In the genomic region with DNA sequence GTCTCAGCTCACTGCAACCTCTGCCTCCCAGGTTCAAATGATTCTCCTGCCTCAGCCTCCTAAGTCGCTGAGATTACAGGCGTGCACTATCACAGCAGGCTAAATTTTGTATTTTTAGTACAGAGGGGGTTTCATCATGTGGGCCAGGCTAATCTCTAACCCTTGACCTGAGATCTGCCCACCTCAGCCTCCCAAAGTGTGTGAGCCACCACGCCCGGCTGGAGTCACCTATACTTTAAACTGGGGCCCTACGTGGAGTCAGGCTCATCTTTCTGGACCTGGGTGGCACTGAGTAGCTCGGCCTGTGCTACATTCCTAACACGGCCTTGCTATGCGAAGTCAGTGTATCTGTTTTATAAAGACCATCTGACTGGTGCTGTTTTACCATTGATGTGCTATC, we compare ENCODE assay signal across 18 cellular contexts. TPM values are rescaled to one million over a fixed set of nuclear protein-coding genes. Genes with fewer than 3 reads are reported as not detected.
A peak's percentile ranks its signal among the peaks of the same experiment; 100 is the strongest.
DNase-seq lines count a peak whose midpoint lies in the region; ATAC-seq, FAIRE-seq and TF ChIP-seq lines count a peak whose summit lies in the region.
"Had no signal": no experiment of that assay in that cellular context is flagged by ENCODE, and none has a peak within 500 bp of the region (broad histone marks: within the 10 kb centered on the region; RNA-seq: fewer than 3 reads in every experiment).

No MANE protein-coding gene starts in this region.

- no peak overlapping the region for H2BK120ac ChIP-seq in H1 (replicated peaks; ENCODE audit: low read depth, low read length)

- H2BK12ac ChIP-seq in H1 (ENCODE audit: low read depth, low read length), result no peak overlapping the region

- no peaks in the 10 kb centered on the region for H3K27me3 ChIP-seq in H1 (replicated peaks in 1 of 4; ENCODE audit: control insufficient read depth in 3 of 4, extremely low read depth in 1 of 4, insufficient read depth in 3 of 4, low read length in 3 of 4)

- no peaks in the 10 kb centered on the region for H3K23me2 ChIP-seq in H1 (ENCODE audit: low read depth, low read length)

- H3K79me2 ChIP-seq in H1 (ENCODE audit: control insufficient read depth in 1 of 2, insufficient read depth in 2 of 2, low read length in 2 of 2), result no peaks in the 10 kb centered on the region

- H3K4me3 ChIP-seq in H1 (ENCODE audit: extremely low read depth in 1 of 4, insufficient read depth in 2 of 4, low read depth in 3 of 4, low read length in 4 of 4), result no peak overlapping the region
- H3K4me3 ChIP-seq: GM23338 had no signal

- no peak for TF ChIP-seq POLR2A in H1 (IDR thresholded peaks at IDR 0.05; ENCODE audit: control extremely low read depth in 1 of 2, low read depth in 2 of 2, low read length in 2 of 2)

- POLR2A ChIA-PET in activated CD8-positive, alpha-beta T cell treated with anti-CD3 and anti-CD28 coated beads for 36 hours (lab: Charles Lee), result interaction anchor here (0.7 to 6.9 kb wide), 9 partner anchors 10 to 1047 kb away, joined by 3 to 46 read pairs (median 4); no protein-coding TSS in a partner anchor
- POLR2A ChIA-PET in activated CD8-positive, alpha-beta T cell treated with anti-CD3 and anti-CD28 coated beads, Interleukin-2, amount 10 ng/mL, durations not matched to agents 7 days and 5 days (lab: Charles Lee), result interaction anchor here (1.0 to 1.2 kb wide), 2 partner anchors 8 to 11 kb away, joined by 4 to 6 read pairs; no protein-coding TSS in a partner anchor
- POLR2A ChIA-PET in H1 (lab: Charles Lee; ENCODE audit: partially characterized antibody), result no interaction called here

- H4K5ac ChIP-seq in H1 (ENCODE audit: insufficient read length, low read depth, low read length), result no peak overlapping the region

- H3K79me1 ChIP-seq in H1 (ENCODE audit: low read depth, low read length), result no peaks in the 10 kb centered on the region

- DNase-seq in activated CD8-positive, alpha-beta T cell treated with anti-CD3 and anti-CD28 coated beads for 36 hours, result no peak
- DNase-seq in activated CD8-positive, alpha-beta T cell treated with anti-CD3 and anti-CD28 coated beads, Interleukin-2, amount 10 ng/mL, durations not matched to agents 7 days and 5 days, result no peak
- no peak for DNase-seq in stimulated activated naive CD8-positive, alpha-beta T cell treated with anti-CD3 and anti-CD28 coated beads, Interleukin-15, amount 100 ng/mL, for 72 hours
- no peak for DNase-seq in stimulated activated naive CD8-positive, alpha-beta T cell treated with anti-CD3 and anti-CD28 coated beads, Interleukin-15, Interleukin-2, amounts not matched to agents 100 U/mL and 50 U/mL, for 24 hours
- DNase-seq in H1 (ENCODE audit: low read depth in 1 of 2, low spot score in 2 of 2) (no peak), NCI-H1436 (lab: John Stamatoyannopoulos, UW) (no peak)
- DNase-seq: C1 segment of cervical spinal cord; CD4-positive, alpha-beta T cell; DMS153; DMS79 treated with DMSO at 0.1 percent for 48 hours; H9 had no signal

- no peak overlapping the region for H3K23ac ChIP-seq in H1 (ENCODE audit: insufficient read length)

- H3K4me1 Mint-ChIP-seq in activated CD8-positive, alpha-beta T cell treated with anti-CD3 and anti-CD28 coated beads for 36 hours (ENCODE audit: low read depth), result peaks cover 49% of the 10 kb centered on the region
- H3K4me1 Mint-ChIP-seq in activated CD8-positive, alpha-beta T cell treated with anti-CD3 and anti-CD28 coated beads, Interleukin-2, amount 10 ng/mL, durations not matched to agents 7 days and 5 days (ENCODE audit: low read depth), result peaks cover 31% of the 10 kb centered on the region
- H3K4me1 Mint-ChIP-seq in stimulated activated naive CD8-positive, alpha-beta T cell treated with anti-CD3 and anti-CD28 coated beads, Interleukin-15, amount 100 ng/mL, for 72 hours, result peaks cover 46% of the 10 kb centered on the region
- H3K4me1 Mint-ChIP-seq: B cell, GM23338, H9 had no signal

- no peak overlapping the region for H2BK5ac ChIP-seq in H1 (ENCODE audit: low read depth, low read length)

- CTCF ChIA-PET in activated CD8-positive, alpha-beta T cell treated with anti-CD3 and anti-CD28 coated beads for 36 hours (lab: Charles Lee), result interaction anchor here (0.8 to 2.0 kb wide), 8 partner anchors 8 to 31 kb away, joined by 3 to 8 read pairs (median 4); no protein-coding TSS in a partner anchor
- CTCF ChIA-PET in activated CD8-positive, alpha-beta T cell treated with anti-CD3 and anti-CD28 coated beads, Interleukin-2, amount 10 ng/mL, durations not matched to agents 7 days and 5 days (lab: Charles Lee), result interaction anchor here (0.8 to 6.0 kb wide), 8 partner anchors 8 to 29 kb away, joined by 3 to 33 read pairs (median 6); no protein-coding TSS in a partner anchor
- CTCF ChIA-PET in H1 (lab: Charles Lee; ENCODE audit: partially characterized antibody), result interaction anchor here (0.7 to 4.4 kb wide), 5 partner anchors 10 to 29 kb away, joined by 3 to 18 read pairs (median 4); no protein-coding TSS in a partner anchor

- no peak overlapping the region for H2BK15ac ChIP-seq in H1 (ENCODE audit: low read length)

- TF ChIP-seq EP300 in H1 (IDR thresholded peaks at IDR 0.05; ENCODE audit: borderline replicate concordance in 1 of 2, low read depth in 2 of 2, low read length in 2 of 2), result no peak

- no peak overlapping the region for H2AFZ ChIP-seq in H1 (ENCODE audit: low read length)
- H2AFZ ChIP-seq: GM23338 had no signal

- H3K18ac ChIP-seq in H1 (ENCODE audit: extremely low read depth, low read length), result no peak overlapping the region

- no peak overlapping the region for H3K4ac ChIP-seq in H1 (replicated peaks; ENCODE audit: insufficient read length, low read depth, low read length)

- H3K14ac ChIP-seq in H1 (ENCODE audit: insufficient read length), result no peak overlapping the region

- no peak overlapping the region for H3K4me2 ChIP-seq in H1 (ENCODE audit: insufficient read depth in 1 of 2, low read depth in 2 of 2, low read length in 2 of 2)
- H3K4me2 ChIP-seq: GM23338 had no signal

- peaks cover 79% of the 10 kb centered on the region for H3K36me3 Mint-ChIP-seq in activated CD8-positive, alpha-beta T cell treated with anti-CD3 and anti-CD28 coated beads for 36 hours (ENCODE audit: low read depth)
- peaks cover 76% of the 10 kb centered on the region for H3K36me3 Mint-ChIP-seq in activated CD8-positive, alpha-beta T cell treated with anti-CD3 and anti-CD28 coated beads, Interleukin-2, amount 10 ng/mL, durations not matched to agents 7 days and 5 days (ENCODE audit: low read depth)

- FAIRE-seq in H1 (lab: Jason Lieb, UNC), result no peak
- FAIRE-seq: D721Med had no signal

- no peak overlapping the region for H2AK5ac ChIP-seq in H1 (ENCODE audit: low read depth, low read length)

- no peaks in the 10 kb centered on the region for H3K4me1 ChIP-seq in H1 (replicated peaks in 1 of 4; ENCODE audit: control insufficient read depth in 3 of 4, insufficient read depth in 4 of 4, low read length in 3 of 4)

- H4K8ac ChIP-seq in H1 (ENCODE audit: extremely low read depth, insufficient read depth, low read length), result 0 out of 2 replicates have a peak overlapping the region, but pooled peaks have one; percentile 7

- H3K27me3 Mint-ChIP-seq in activated CD8-positive, alpha-beta T cell treated with anti-CD3 and anti-CD28 coated beads for 36 hours, result no peaks in the 10 kb centered on the region
- no peaks in the 10 kb centered on the region for H3K27me3 Mint-ChIP-seq in activated CD8-positive, alpha-beta T cell treated with anti-CD3 and anti-CD28 coated beads, Interleukin-2, amount 10 ng/mL, durations not matched to agents 7 days and 5 days (ENCODE audit: low read depth)
- H3K27me3 Mint-ChIP-seq in stimulated activated naive CD8-positive, alpha-beta T cell treated with anti-CD3 and anti-CD28 coated beads, Interleukin-15, amount 100 ng/mL, for 72 hours, result no peaks in the 10 kb centered on the region
- H3K27me3 Mint-ChIP-seq: B cell; CD4-positive, alpha-beta T cell had no signal

- TF ChIP-seq CTCF in activated CD8-positive, alpha-beta T cell treated with anti-CD3 and anti-CD28 coated beads for 36 hours (IDR thresholded peaks at IDR 0.05), result no peak
- no peak for TF ChIP-seq CTCF in H1 (IDR thresholded peaks at IDR 0.05; ENCODE audit: control extremely low read depth in 1 of 3, insufficient read depth in 1 of 3, low read depth in 1 of 3, low read length in 3 of 3)

- intact Hi-C loops in activated CD8-positive, alpha-beta T cell treated with anti-CD3 and anti-CD28 coated beads for 36 hours (cut with micrococcal nuclease), result no loop called here

- no peaks in the 10 kb centered on the region for H4K20me1 ChIP-seq in H1 (replicated peaks in 1 of 2; ENCODE audit: control insufficient read depth in 1 of 2, insufficient read depth in 2 of 2, low read length in 2 of 2)

- H2BK20ac ChIP-seq in H1 (ENCODE audit: low read length), result no peak overlapping the region

- H3K9me3 Mint-ChIP-seq in activated CD8-positive, alpha-beta T cell treated with anti-CD3 and anti-CD28 coated beads for 36 hours, result peaks cover 10% of the 10 kb centered on the region
- H3K9me3 Mint-ChIP-seq in activated CD8-positive, alpha-beta T cell treated with anti-CD3 and anti-CD28 coated beads, Interleukin-2, amount 10 ng/mL, durations not matched to agents 7 days and 5 days (ENCODE audit: insufficient read depth), result peaks cover 13% of the 10 kb centered on the region
- peaks cover 5 to 8% of the 10 kb centered on the region in 2 donors for H3K9me3 Mint-ChIP-seq in stimulated activated naive CD8-positive, alpha-beta T cell treated with anti-CD3 and anti-CD28 coated beads, Interleukin-15, amount 100 ng/mL, for 72 hours
- H3K9me3 Mint-ChIP-seq: CD4-positive, alpha-beta T cell; GM23338; H9 had no signal

- WGBS in H1 (ENCODE audit: extremely low coverage in 1 of 2, insufficient coverage in 1 of 2, insufficient read length in 1 of 2, insufficient replicate concordance in 2 of 2, low coverage in 1 of 2, low lambda C conversion rate in 2 of 2, missing lambda C conversion rate in 1 of 2), 2 experiments, result 93% methylated on average over 8 of the region's 8 CpGs; no CpG with 5 or more reads in 1 of the 2 experiments

- H3K27ac Mint-ChIP-seq in activated CD8-positive, alpha-beta T cell treated with anti-CD3 and anti-CD28 coated beads for 36 hours, result peak overlapping the region; percentile 76
- H3K27ac Mint-ChIP-seq in activated CD8-positive, alpha-beta T cell treated with anti-CD3 and anti-CD28 coated beads, Interleukin-2, amount 10 ng/mL, durations not matched to agents 7 days and 5 days, result no peak overlapping the region
- H3K27ac Mint-ChIP-seq in stimulated activated naive CD8-positive, alpha-beta T cell treated with anti-CD3 and anti-CD28 coated beads, Interleukin-15, amount 100 ng/mL, for 72 hours, result no peak overlapping the region
- H3K27ac Mint-ChIP-seq: B cell, GM23338, H9 had no signal

- ATAC-seq in activated CD8-positive, alpha-beta T cell treated with anti-CD3 and anti-CD28 coated beads for 36 hours, result no peak
- ATAC-seq in activated CD8-positive, alpha-beta T cell treated with anti-CD3 and anti-CD28 coated beads, Interleukin-2, amount 10 ng/mL, durations not matched to agents 7 days and 5 days, result no peak
- no peak for ATAC-seq in stimulated activated naive CD8-positive, alpha-beta T cell treated with anti-CD3 and anti-CD28 coated beads, Interleukin-15, amount 100 ng/mL, for 72 hours
- no peak for ATAC-seq in stimulated activated naive CD8-positive, alpha-beta T cell treated with anti-CD3 and anti-CD28 coated beads, Interleukin-15, Interleukin-2, amounts not matched to agents 100 U/mL and 50 U/mL, for 24 hours
- ATAC-seq in HG02763 (IDR thresholded peaks at IDR 0.05; ENCODE audit: unreplicated experiment) (no peak), GM21619 (IDR thresholded peaks at IDR 0.05; ENCODE audit: unreplicated experiment) (no peak)
- ATAC-seq: GM23338 had no signal

- no peak for TF ChIP-seq RAD21 in H1 (IDR thresholded peaks at IDR 0.05 in 1 of 2, conservative IDR thresholded peaks at IDR 0.05 in 1 of 2; ENCODE audit: low read depth in 2 of 2, low read length in 2 of 2)

- no peaks in the 10 kb centered on the region for H3K9me3 ChIP-seq in H1 (ENCODE audit: insufficient read depth in 2 of 2, low read depth in 1 of 2, low read length in 1 of 2)

- H3K36me3 ChIP-seq in H1 (ENCODE audit: control insufficient read depth in 2 of 4, insufficient read depth in 4 of 4, low read length in 3 of 4), result peaks cover 0 to 4% (median 0%) of the 10 kb centered on the region in 4 experiments; a peak in 3 of 8 replicates

- no peak overlapping the region for H3K27ac ChIP-seq in H1 (ENCODE audit: low read depth, low read length)

- no peak overlapping the region for H4K91ac ChIP-seq in H1 (replicated peaks; ENCODE audit: insufficient read length, low read length)

- no peak overlapping the region for H3K4me3 Mint-ChIP-seq in activated CD8-positive, alpha-beta T cell treated with anti-CD3 and anti-CD28 coated beads for 36 hours
- H3K4me3 Mint-ChIP-seq in activated CD8-positive, alpha-beta T cell treated with anti-CD3 and anti-CD28 coated beads, Interleukin-2, amount 10 ng/mL, durations not matched to agents 7 days and 5 days, result no peak overlapping the region
- peak overlapping the region; percentile 15 to 45 for H3K4me3 Mint-ChIP-seq in stimulated activated naive CD8-positive, alpha-beta T cell treated with anti-CD3 and anti-CD28 coated beads, Interleukin-15, amount 100 ng/mL, for 72 hours
- H3K4me3 Mint-ChIP-seq: B cell; CD4-positive, alpha-beta T cell; GM23338; H9 had no signal

- H3K56ac ChIP-seq in H1 (replicated peaks; ENCODE audit: insufficient read length, low read depth, low read length), result no peak overlapping the region

- no peak overlapping the region for H3K9ac ChIP-seq in H1 (replicated peaks in 1 of 4; ENCODE audit: extremely low read depth in 1 of 4, low read depth in 3 of 4, low read length in 3 of 4)

RNA-seq across cellular contexts. Expression of a gene that starts 5.8 kb away (rescaled TPM):
- 100 to 1,000 TPM in 1 of 2 experiments, 10 to 100 TPM in 1; 91.8 to 101 TPM for total RNA-seq in activated CD8-positive, alpha-beta T cell treated with anti-CD3 and anti-CD28 coated beads for 36 hours
- total RNA-seq in activated CD8-positive, alpha-beta T cell treated with anti-CD3 and anti-CD28 coated beads, Interleukin-2, amount 10 ng/mL, durations not matched to agents 7 days and 5 days, result 100 to 1,000 TPM; 115 to 124 TPM
- not detected in 2 replicates for total RNA-seq in H1 (2021; fragmentation: NEBNext Ultra II Directional; extraction: Animal tissue kit (Norgen Biotek cat#: 25700))
- not detected in 2 replicates for polyA plus RNA-seq in H1 (2011; rRNA removed)
- polyA plus RNA-seq in H1 (2011; cell fraction: cytosol; rRNA removed), result not detected
- not detected for polyA plus RNA-seq in H1 (2011; cell fraction: nucleus; rRNA removed)
- not detected in 4 replicates for polyA plus RNA-seq in H1 (2012, experiment 1 of 2)
- polyA plus RNA-seq in H1 (2012, experiment 2 of 2), result not detected
- polyA plus RNA-seq in H1 (2013, experiment 1 of 2), result not detected
- polyA plus RNA-seq in H1 (2013, experiment 2 of 2), result not detected
- polyA minus RNA-seq in H1 (2011; rRNA and poly(A)+ RNA removed), result not detected in 2 replicates
- not detected for polyA minus RNA-seq in H1 (2011; cell fraction: cytosol; rRNA and poly(A)+ RNA removed)
- polyA minus RNA-seq in H1 (2011; cell fraction: nucleus; rRNA and poly(A)+ RNA removed), result not detected
- total RNA-seq: A172, GM23338, H9, HT-29 had no signal

Comparison
In these comparisons a context has a peak if more than half of its experiments do, and no peak if none do; other contexts are left out.
1. H3K4me3 Mint-ChIP-seq: peak in stimulated activated naive CD8-positive, alpha-beta T cell treated with anti-CD3 and anti-CD28 coated beads, Interleukin-15, amount 100 ng/mL, for 72 hours (2 of 2); none in activated CD8-positive, alpha-beta T cell treated with anti-CD3 and anti-CD28 coated beads for 36 hours (single experiment) and activated CD8-positive, alpha-beta T cell treated with anti-CD3 and anti-CD28 coated beads, Interleukin-2, amount 10 ng/mL, durations not matched to agents 7 days and 5 days (single experiment).
2. RNA of a gene that starts 5.8 kb away (total RNA-seq): 115 to 124 TPM in activated CD8-positive, alpha-beta T cell treated with anti-CD3 and anti-CD28 coated beads, Interleukin-2, amount 10 ng/mL, durations not matched to agents 7 days and 5 days and 91.8 to 101 TPM in activated CD8-positive, alpha-beta T cell treated with anti-CD3 and anti-CD28 coated beads for 36 hours; not detected in H1; every median in the first group is over 10 times any median in the second.